ENCODE assay signal across 17 cellular contexts in the genomic region with DNA sequence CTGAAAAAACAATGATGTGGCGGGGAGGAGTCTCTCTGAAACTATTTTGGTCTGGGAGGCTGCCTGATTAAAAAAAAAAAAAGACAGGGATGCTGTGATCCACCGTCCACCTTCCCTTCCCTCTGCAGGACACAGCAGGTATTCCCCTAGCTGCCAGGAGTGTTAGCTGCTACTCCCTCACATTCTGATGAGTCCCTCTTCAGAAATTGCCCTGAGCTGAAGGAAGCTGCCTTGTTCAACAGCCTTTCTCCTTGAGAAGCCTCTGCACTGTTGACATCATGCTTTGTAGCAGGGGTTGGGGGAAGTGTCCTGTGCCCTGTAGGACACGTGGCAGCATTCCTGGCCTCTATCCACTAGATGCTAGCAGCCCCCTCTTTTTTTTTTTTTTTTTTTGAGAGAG.
"Had no signal": no experiment of that assay in that cellular context is flagged by ENCODE, and none has a peak within 500 bp of the region (broad histone marks: within the 10 kb centered on the region; RNA-seq: fewer than 3 reads in every experiment).

No MANE protein-coding gene starts in this region.

- H3K27me3 ChIP-seq: body of pancreas, sigmoid colon, tibial artery, vagina had no signal

- H3K4me3 Mint-ChIP-seq: activated CD4-positive, alpha-beta T cell treated with anti-CD3 and anti-CD28 coated beads, Interleukin-2, amount 10 ng/mL, durations not matched to agents 7 days and 5 days; activated CD8-positive, alpha-beta T cell treated with anti-CD3 and anti-CD28 coated beads, Interleukin-2, amount 10 ng/mL, durations not matched to agents 7 days and 5 days; activated naive CD4-positive, alpha-beta T cell treated with anti-CD3 and anti-CD28 coated beads for 36 hours; activated T-cell treated with anti-CD3 and anti-CD28 coated beads, Interleukin-2, amount 50 U/mL, for 24 hours; nephron had no signal

- H3K27ac ChIP-seq: body of pancreas, sigmoid colon, tibial artery, vagina had no signal

- DNase-seq: activated CD4-positive, alpha-beta T cell treated with anti-CD3 and anti-CD28 coated beads, Interleukin-2, amount 10 ng/mL, durations not matched to agents 7 days and 5 days; activated CD8-positive, alpha-beta T cell treated with anti-CD3 and anti-CD28 coated beads, Interleukin-2, amount 10 ng/mL, durations not matched to agents 7 days and 5 days; activated naive CD4-positive, alpha-beta T cell treated with anti-CD3 and anti-CD28 coated beads for 36 hours; activated T-cell treated with anti-CD3 and anti-CD28 coated beads, Interleukin-2, amount 50 U/mL, for 24 hours; body of pancreas; dermis blood vessel endothelial cell; effector memory CD4-positive, alpha-beta T cell; left colon; midbrain; sigmoid colon; stimulated activated naive CD4-positive, alpha-beta T cell treated with Interleukin-2 at 50 U/mL for 16 hours; T-helper 9 cell; tibial artery had no signal

- FAIRE-seq: islet of Langerhans had no signal

- H3K27ac Mint-ChIP-seq: activated CD4-positive, alpha-beta T cell treated with anti-CD3 and anti-CD28 coated beads, Interleukin-2, amount 10 ng/mL, durations not matched to agents 7 days and 5 days; activated CD8-positive, alpha-beta T cell treated with anti-CD3 and anti-CD28 coated beads, Interleukin-2, amount 10 ng/mL, durations not matched to agents 7 days and 5 days; activated naive CD4-positive, alpha-beta T cell treated with anti-CD3 and anti-CD28 coated beads for 36 hours; activated T-cell treated with anti-CD3 and anti-CD28 coated beads, Interleukin-2, amount 50 U/mL, for 24 hours; nephron had no signal

- H3K27me3 Mint-ChIP-seq: activated T-cell treated with anti-CD3 and anti-CD28 coated beads, Interleukin-2, amount 50 U/mL, for 24 hours had no signal

- H3K4me1 Mint-ChIP-seq: activated CD4-positive, alpha-beta T cell treated with anti-CD3 and anti-CD28 coated beads, Interleukin-2, amount 10 ng/mL, durations not matched to agents 7 days and 5 days; nephron had no signal

- H3K4me3 ChIP-seq: body of pancreas, lung, sigmoid colon, tibial artery, vagina had no signal

- H3K36me3 ChIP-seq: sigmoid colon, tibial artery, vagina had no signal

- H3K4me1 ChIP-seq: body of pancreas, sigmoid colon, tibial artery, vagina had no signal
